ENCODE assay signal across 19 cellular contexts in genomic region chrX:133994576-133994975, GRCh38. TPM values are rescaled to one million over a fixed set of nuclear protein-coding genes. Genes with fewer than 3 reads are reported as not detected.
"Had no signal": no experiment of that assay in that cellular context is flagged by ENCODE, and none has a peak within 500 bp of the region (broad histone marks: within the 10 kb centered on the region; RNA-seq: fewer than 3 reads in every experiment).

No MANE protein-coding gene starts in this region.

- H3K36me3 Mint-ChIP-seq: activated naive CD8-positive, alpha-beta T cell; stimulated activated effector memory CD8-positive, alpha-beta T cell treated with anti-CD3 and anti-CD28 coated beads, Interleukin-12 subunit alpha, Interleukin-12 subunit beta, amount 100 ng/mL, for 72 hours had no signal

- H3K27ac ChIP-seq: breast epithelium, left ventricle myocardium inferior, sigmoid colon, thyroid gland had no signal

- H3K27ac Mint-ChIP-seq: activated CD4-positive, alpha-beta T cell treated with anti-CD3 and anti-CD28 coated beads, Interleukin-2, amount 10 ng/mL, durations not matched to agents 7 days and 5 days; activated naive CD8-positive, alpha-beta T cell; stimulated activated effector memory CD8-positive, alpha-beta T cell treated with anti-CD3 and anti-CD28 coated beads, Interleukin-12 subunit alpha, Interleukin-12 subunit beta, amount 100 ng/mL, for 72 hours; T-helper 17 cell had no signal

- H3K4me1 ChIP-seq: breast epithelium, left ventricle myocardium inferior, sigmoid colon, thyroid gland had no signal

- H3K9me3 Mint-ChIP-seq: activated CD4-positive, alpha-beta T cell treated with anti-CD3 and anti-CD28 coated beads, Interleukin-2, amount 10 ng/mL, durations not matched to agents 7 days and 5 days; stimulated activated effector memory CD8-positive, alpha-beta T cell treated with anti-CD3 and anti-CD28 coated beads, Interleukin-12 subunit alpha, Interleukin-12 subunit beta, amount 100 ng/mL, for 72 hours had no signal

- H3K27me3 Mint-ChIP-seq: activated CD4-positive, alpha-beta T cell treated with anti-CD3 and anti-CD28 coated beads, Interleukin-2, amount 10 ng/mL, durations not matched to agents 7 days and 5 days; activated naive CD8-positive, alpha-beta T cell had no signal

- H3K36me3 ChIP-seq: breast epithelium, left ventricle myocardium inferior, sigmoid colon, thyroid gland had no signal

- DNase-seq: activated CD4-positive, alpha-beta T cell treated with anti-CD3 and anti-CD28 coated beads, Interleukin-2, amount 10 ng/mL, durations not matched to agents 7 days and 5 days; activated CD4-positive, CD25-positive, alpha-beta regulatory T cell; activated CD8-positive, alpha-beta memory T cell treated with anti-CD3 and anti-CD28 coated beads for 24 hours; activated gamma-delta T cell treated with Interleukin-2 at 50 U/mL for 16 hours; foreskin melanocyte; head of caudate nucleus; left ventricle myocardium inferior; sigmoid colon; stimulated activated CD4-positive, alpha-beta T cell treated with anti-CD3 and anti-CD28 coated beads, Interleukin-12 subunit alpha, Interleukin-12 subunit beta, amount 100 ng/mL, for 4 hours; stimulated activated CD4-positive, alpha-beta T cell treated with anti-CD3 and anti-CD28 coated beads, Interleukin-2, amount 100 ng/mL, for 24 hours; T-helper 17 cell; thyroid gland had no signal

- H3K27me3 ChIP-seq: sigmoid colon, thyroid gland had no signal

- ATAC-seq: esophagus mucosa; stimulated activated effector memory CD8-positive, alpha-beta T cell treated with anti-CD3 and anti-CD28 coated beads, Interleukin-12 subunit alpha, Interleukin-12 subunit beta, amount 100 ng/mL, for 72 hours; T-helper 17 cell had no signal

- H3K4me1 Mint-ChIP-seq: activated CD4-positive, alpha-beta T cell treated with anti-CD3 and anti-CD28 coated beads, Interleukin-2, amount 10 ng/mL, durations not matched to agents 7 days and 5 days; stimulated activated effector memory CD8-positive, alpha-beta T cell treated with anti-CD3 and anti-CD28 coated beads, Interleukin-12 subunit alpha, Interleukin-12 subunit beta, amount 100 ng/mL, for 72 hours; T-helper 17 cell had no signal

- H3K4me3 Mint-ChIP-seq: activated CD4-positive, alpha-beta T cell treated with anti-CD3 and anti-CD28 coated beads, Interleukin-2, amount 10 ng/mL, durations not matched to agents 7 days and 5 days; activated naive CD8-positive, alpha-beta T cell; stimulated activated effector memory CD8-positive, alpha-beta T cell treated with anti-CD3 and anti-CD28 coated beads, Interleukin-12 subunit alpha, Interleukin-12 subunit beta, amount 100 ng/mL, for 72 hours; T-helper 17 cell had no signal

- H3K4me3 ChIP-seq: breast epithelium, left ventricle myocardium inferior, sigmoid colon, thyroid gland had no signal

- H3K9me3 ChIP-seq: breast epithelium, left ventricle myocardium inferior, sigmoid colon, thyroid gland had no signal

RNA-seq across cellular contexts. Expression of gene GPC3, which starts 9.2 kb away (rescaled TPM):
- total RNA-seq: dermis microvascular lymphatic vessel endothelial cell, osteoblast, pulmonary artery endothelial cell had no signal
